Comparison of ENCODE assay signal across 23 cellular contexts in the genomic region with DNA sequence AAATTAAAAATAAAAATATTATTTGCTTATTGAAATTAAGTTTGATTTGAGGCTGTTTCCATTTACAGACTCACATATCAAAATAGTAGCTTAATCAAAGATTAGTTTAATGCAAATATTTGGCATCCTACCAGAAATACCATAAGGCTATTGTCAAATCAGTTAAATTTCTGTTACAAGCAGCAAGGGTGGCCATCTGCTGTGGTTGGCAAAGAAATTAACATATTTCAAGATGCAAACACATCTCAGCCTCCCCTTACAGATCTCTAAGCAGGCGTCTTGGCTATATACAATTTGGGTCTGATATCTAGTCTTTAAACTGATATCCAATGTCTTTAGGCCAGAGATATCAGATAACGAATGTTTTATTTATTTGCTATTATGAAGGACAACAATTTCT.
A peak's percentile ranks its signal among the peaks of the same experiment; 100 is the strongest.
DNase-seq lines count a peak whose midpoint lies in the region; ATAC-seq and TF ChIP-seq lines count a peak whose summit lies in the region.
"Had no signal": no experiment of that assay in that cellular context is flagged by ENCODE, and none has a peak within 500 bp of the region (broad histone marks: within the 10 kb centered on the region; RNA-seq: fewer than 3 reads in every experiment).

No MANE protein-coding gene starts in this region.

- TF ChIP-seq CTCF in thyroid gland (IDR thresholded peaks at IDR 0.05): no peak

- no peak for TF ChIP-seq POLR2A in thyroid gland (IDR thresholded peaks at IDR 0.05)

- H3K27ac ChIP-seq in thyroid gland: no peak overlapping the region
- H3K27ac ChIP-seq: Peyer's patch had no signal

- 65 to 68% methylated on average over 2 of the region's 2 CpGs for WGBS in thyroid gland, 2 donors

- no peaks in the 10 kb centered on the region for H3K36me3 ChIP-seq in thyroid gland
- H3K36me3 ChIP-seq: Peyer's patch had no signal

- intact Hi-C loops in thyroid gland (cut with DNase I) (no loop called here), head of caudate nucleus (cut with DNase I) (no loop called here)

- no peak overlapping the region for H3K4me3 ChIP-seq in thyroid gland (replicated peaks in 1 of 3)
- H3K4me3 ChIP-seq: GM12878, Peyer's patch had no signal

- no peaks in the 10 kb centered on the region for H3K27me3 ChIP-seq in thyroid gland
- H3K27me3 ChIP-seq: Peyer's patch had no signal

- no peak for ATAC-seq in GM21717 (IDR thresholded peaks at IDR 0.05; ENCODE audit: unreplicated experiment)
- ATAC-seq: GM12878 had no signal

- no peaks in the 10 kb centered on the region for H3K9me3 ChIP-seq in thyroid gland
- H3K9me3 ChIP-seq: Peyer's patch had no signal

- H3K4me1 ChIP-seq in thyroid gland: no peaks in the 10 kb centered on the region
- H3K4me1 ChIP-seq: Peyer's patch had no signal

- DNase-seq in DMS 273 (lab: John Stamatoyannopoulos, UW; ENCODE audit: unreplicated experiment) (peak; percentile 86), NCI-H2171 (lab: John Stamatoyannopoulos, UW) (peak; percentile 74), NCI-H526 (lab: John Stamatoyannopoulos, UW) (peak; percentile 22 to 39), cerebellum (ENCODE audit: low spot score) (peak; percentile 53), thyroid gland (no peak), head of caudate nucleus (no peak)
- DNase-seq in stimulated activated CD4-positive, alpha-beta T cell treated with anti-CD3 and anti-CD28 coated beads, Interleukin-4, amount 100 ng/mL, for 4 hours: no peak
- DNase-seq: Calu3, DMS53, GDM1, GOT3, HCEC 1CT, IMR-90, KG1, MM.1S, NCI-H2081, NCI-H345, NCI-H774, Peyer's patch, SHP77 treated with DMSO at 0.1 percent for 48 hours, T-helper 1 cell had no signal

Comparison
In these comparisons a context has a peak if more than half of its experiments do, and no peak if none do; other contexts are left out.
1. DNase-seq: peak in DMS 273 (single experiment), NCI-H2171 (single experiment), NCI-H526 (2 of 2) and cerebellum (single experiment); none in stimulated activated CD4-positive, alpha-beta T cell treated with anti-CD3 and anti-CD28 coated beads, Interleukin-4, amount 100 ng/mL, for 4 hours (0 of 2), thyroid gland (0 of 2) and head of caudate nucleus (0 of 42).